Comparison of ENCODE assay signal across 21 cellular contexts in genomic region chr1:60114735-60115318, GRCh38. TPM values are rescaled to one million over a fixed set of nuclear protein-coding genes. Genes with fewer than 3 reads are reported as not detected.
"Had no signal": no experiment of that assay in that cellular context is flagged by ENCODE, and none has a peak within 500 bp of the region (broad histone marks: within the 10 kb centered on the region; RNA-seq: fewer than 3 reads in every experiment).

No MANE protein-coding gene starts in this region.

- H3K4me2 ChIP-seq: hepatocyte had no signal

- H3K9me3 ChIP-seq: adrenal gland, breast epithelium, esophagus squamous epithelium, left ventricle myocardium inferior, ovary, sigmoid colon, testis, upper lobe of left lung had no signal

- H3K4me1 ChIP-seq: adrenal gland, breast epithelium, esophagus squamous epithelium, left ventricle myocardium inferior, testis, upper lobe of left lung had no signal

- ATAC-seq: activated naive CD4-positive, alpha-beta T cell treated with anti-CD3 and anti-CD28 coated beads, Interleukin-2, amount 50 U/mL, for 72 hours; stimulated activated memory B cell treated with anti-CD40 and anti-IgM and Interleukin-4, amounts not matched to agents 10 μg/mL and 1 μg/mL and 100 μg/mL, for 72 hours; T-helper 17 cell had no signal

- H3K4me1 Mint-ChIP-seq: stimulated activated memory B cell treated with anti-CD40 and anti-IgM and Interleukin-4, amounts not matched to agents 10 μg/mL and 1 μg/mL and 100 μg/mL, for 72 hours; T-helper 17 cell had no signal

- H3K36me3 Mint-ChIP-seq: activated naive CD4-positive, alpha-beta T cell treated with anti-CD3 and anti-CD28 coated beads, Interleukin-2, amount 50 U/mL, for 72 hours; stimulated activated memory B cell treated with anti-CD40 and anti-IgM and Interleukin-4, amounts not matched to agents 10 μg/mL and 1 μg/mL and 100 μg/mL, for 72 hours had no signal

- H3K27ac Mint-ChIP-seq: stimulated activated memory B cell treated with anti-CD40 and anti-IgM and Interleukin-4, amounts not matched to agents 10 μg/mL and 1 μg/mL and 100 μg/mL, for 72 hours; T-helper 17 cell had no signal

- H3K36me3 ChIP-seq: adrenal gland, breast epithelium, esophagus squamous epithelium, left ventricle myocardium inferior, ovary, sigmoid colon, upper lobe of left lung, WERI-Rb-1 had no signal

- DNase-seq: activated CD4-positive, alpha-beta T cell treated with anti-CD3 and anti-CD28 coated beads, Interleukin-2, amount 50 U/mL, for 4 hours; activated gamma-delta T cell treated with Interleukin-2 at 50 U/mL for 16 hours; adrenal gland; cortex of kidney; esophagus squamous epithelium; kidney; left ventricle myocardium inferior; mammary epithelial cell; midbrain; ovary; sigmoid colon; stimulated activated CD4-positive, alpha-beta T cell treated with anti-CD3 and anti-CD28 coated beads, Interleukin-4, amount 100 ng/mL, for 24 hours; T-helper 17 cell; testis; upper lobe of left lung; WERI-Rb-1 had no signal

- H3K27ac ChIP-seq: adrenal gland, breast epithelium, esophagus squamous epithelium, hepatocyte, left ventricle myocardium inferior, ovary, sigmoid colon, testis, upper lobe of left lung, WERI-Rb-1 had no signal

- H3K4me3 ChIP-seq: adrenal gland, breast epithelium, esophagus squamous epithelium, hepatocyte, left ventricle myocardium inferior, ovary, sigmoid colon, testis, upper lobe of left lung had no signal

- H3K27me3 ChIP-seq: adrenal gland, breast epithelium, esophagus squamous epithelium, hepatocyte, ovary, sigmoid colon, testis, upper lobe of left lung had no signal

- H3K79me2 ChIP-seq: hepatocyte had no signal

- H3K9me3 Mint-ChIP-seq: activated naive CD4-positive, alpha-beta T cell treated with anti-CD3 and anti-CD28 coated beads, Interleukin-2, amount 50 U/mL, for 72 hours; stimulated activated memory B cell treated with anti-CD40 and anti-IgM and Interleukin-4, amounts not matched to agents 10 μg/mL and 1 μg/mL and 100 μg/mL, for 72 hours had no signal

- H3K27me3 Mint-ChIP-seq: stimulated activated memory B cell treated with anti-CD40 and anti-IgM and Interleukin-4, amounts not matched to agents 10 μg/mL and 1 μg/mL and 100 μg/mL, for 72 hours had no signal

- H2AFZ ChIP-seq: hepatocyte had no signal

- FAIRE-seq: astrocyte, kidney had no signal

- H3K4me3 Mint-ChIP-seq: stimulated activated memory B cell treated with anti-CD40 and anti-IgM and Interleukin-4, amounts not matched to agents 10 μg/mL and 1 μg/mL and 100 μg/mL, for 72 hours; T-helper 17 cell had no signal

RNA-seq across cellular contexts. Expression of gene C1orf87, which starts 41.3 kb away (rescaled TPM):
- total RNA-seq: activated naive CD4-positive, alpha-beta T cell treated with anti-CD3 and anti-CD28 coated beads, Interleukin-2, amount 50 U/mL, for 72 hours; astrocyte; breast epithelium; esophagus squamous epithelium; hepatocyte; left ventricle myocardium inferior; mammary epithelial cell; sigmoid colon; T-helper 17 cell had no signal
- polyA plus RNA-seq: adrenal gland, hepatocyte, mammary epithelial cell, sigmoid colon had no signal
